1 cellular context compared by ENCODE assay signal in genomic region chr5:154766558-154767281, GRCh38.
TF ChIP-seq lines count a peak whose summit lies in the region.

No MANE protein-coding gene starts in this region.

TF ChIP-seq in GM23338, 12 proteins besides CTCF, POLR2A, EP300 and RAD21 (continued from another document):
- no peak for TF ChIP-seq REST (IDR thresholded peaks at IDR 0.05; ENCODE audit: unreplicated experiment)
- no peak for TF ChIP-seq STAT1 (IDR thresholded peaks at IDR 0.05; ENCODE audit: unreplicated experiment)
- TF ChIP-seq NANOG (IDR thresholded peaks at IDR 0.05; ENCODE audit: borderline replicate concordance) = no peak
